Comparison of ENCODE assay signal across 1 cellular context in the genomic region with DNA sequence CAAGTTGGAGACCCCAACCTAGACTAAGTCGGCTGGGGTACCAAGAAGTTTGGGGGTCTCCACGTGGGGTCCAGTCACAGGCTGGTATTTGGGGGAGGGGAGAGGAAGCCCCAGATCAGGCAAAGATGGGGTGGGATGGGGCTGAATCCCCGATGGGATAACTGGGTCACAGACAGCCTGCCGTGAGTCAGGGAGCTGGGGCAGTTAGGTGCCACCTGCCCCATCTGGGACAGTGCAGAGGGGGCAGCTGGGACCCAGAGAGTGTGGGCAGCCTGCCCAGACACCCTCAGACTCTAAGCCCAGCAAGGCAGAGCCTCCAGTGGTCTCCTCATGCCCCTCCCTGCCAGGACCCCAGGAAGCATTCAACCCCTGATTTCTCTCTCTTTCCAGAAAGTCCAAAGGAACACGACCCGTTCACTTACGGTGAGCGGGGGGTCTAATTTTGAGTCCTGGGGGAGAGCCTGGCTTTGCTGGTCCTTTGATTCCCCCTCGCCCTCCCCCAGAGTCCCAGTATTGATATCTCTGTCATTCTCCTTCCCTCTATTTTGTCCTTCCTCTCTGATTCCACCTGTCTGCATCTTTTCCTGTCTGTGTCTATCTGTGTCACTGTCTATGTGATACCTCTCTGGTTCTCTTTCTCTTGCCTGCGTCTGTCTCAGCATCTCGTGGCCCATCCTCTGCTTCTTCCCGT.
TF ChIP-seq lines count a peak whose summit lies in the region.

No MANE protein-coding gene starts in this region.

TF ChIP-seq in H1, 55 proteins besides CTCF, POLR2A, EP300 and RAD21:
- TF ChIP-seq JUND (IDR thresholded peaks at IDR 0.05; ENCODE audit: low read length) (no peak), CBX5 (IDR thresholded peaks at IDR 0.05; ENCODE audit: low read depth, low read length) (no peak), NRF1 (IDR thresholded peaks at IDR 0.05; ENCODE audit: low read depth, low read length) (no peak), TAF1 (IDR thresholded peaks at IDR 0.05; ENCODE audit: low read depth, low read length) (no peak), BRCA1 (IDR thresholded peaks at IDR 0.05; ENCODE audit: low read depth, low read length) (no peak), SAP30 (IDR thresholded peaks at IDR 0.05; ENCODE audit: insufficient read depth, insufficient replicate concordance, low read length) (no peak)
- TF ChIP-seq, protein P1, sequence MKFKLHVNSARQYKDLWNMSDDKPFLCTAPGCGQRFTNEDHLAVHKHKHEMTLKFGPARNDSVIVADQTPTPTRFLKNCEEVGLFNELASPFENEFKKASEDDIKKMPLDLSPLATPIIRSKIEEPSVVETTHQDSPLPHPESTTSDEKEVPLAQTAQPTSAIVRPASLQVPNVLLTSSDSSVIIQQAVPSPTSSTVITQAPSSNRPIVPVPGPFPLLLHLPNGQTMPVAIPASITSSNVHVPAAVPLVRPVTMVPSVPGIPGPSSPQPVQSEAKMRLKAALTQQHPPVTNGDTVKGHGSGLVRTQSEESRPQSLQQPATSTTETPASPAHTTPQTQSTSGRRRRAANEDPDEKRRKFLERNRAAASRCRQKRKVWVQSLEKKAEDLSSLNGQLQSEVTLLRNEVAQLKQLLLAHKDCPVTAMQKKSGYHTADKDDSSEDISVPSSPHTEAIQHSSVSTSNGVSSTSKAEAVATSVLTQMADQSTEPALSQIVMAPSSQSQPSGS (IDR thresholded peaks at IDR 0.05; ENCODE audit: low read length) = no peak
- TF ChIP-seq, protein P2, sequence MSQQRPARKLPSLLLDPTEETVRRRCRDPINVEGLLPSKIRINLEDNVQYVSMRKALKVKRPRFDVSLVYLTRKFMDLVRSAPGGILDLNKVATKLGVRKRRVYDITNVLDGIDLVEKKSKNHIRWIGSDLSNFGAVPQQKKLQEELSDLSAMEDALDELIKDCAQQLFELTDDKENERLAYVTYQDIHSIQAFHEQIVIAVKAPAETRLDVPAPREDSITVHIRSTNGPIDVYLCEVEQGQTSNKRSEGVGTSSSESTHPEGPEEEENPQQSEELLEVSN (IDR thresholded peaks at IDR 0.05) = no peak
